Comparison of ENCODE assay signal across 11 cellular contexts in genomic region chr18:2963048-2963447, GRCh38. TPM values are rescaled to one million over a fixed set of nuclear protein-coding genes. Genes with fewer than 3 reads are reported as not detected.
A peak's percentile ranks its signal among the peaks of the same experiment; 100 is the strongest.
DNase-seq lines count a peak whose midpoint lies in the region; ATAC-seq and TF ChIP-seq lines count a peak whose summit lies in the region.
"Had no signal": no experiment of that assay in that cellular context is flagged by ENCODE, and none has a peak within 500 bp of the region (broad histone marks: within the 10 kb centered on the region; RNA-seq: fewer than 3 reads in every experiment).

No MANE protein-coding gene starts in this region.

- peak overlapping the region; percentile 65 to 91 (median 75) for H3K4me3 Mint-ChIP-seq in CD8-positive, alpha-beta memory T cell
- peak overlapping the region; percentile 88 for H3K4me3 Mint-ChIP-seq in activated T-helper 17 cell treated with anti-CD3 and anti-CD28 coated beads, Interleukin-2, amount 50 U/mL, for 72 hours
- peak overlapping the region; percentile 65 to 91 (median 78) for H3K4me3 Mint-ChIP-seq in naive thymus-derived CD4-positive, alpha-beta T cell
- H3K4me3 Mint-ChIP-seq: endodermal cell had no signal

- peak overlapping the region; percentile 95 to 99 (median 98) for H3K27ac Mint-ChIP-seq in CD8-positive, alpha-beta memory T cell
- H3K27ac Mint-ChIP-seq in activated T-helper 17 cell treated with anti-CD3 and anti-CD28 coated beads, Interleukin-2, amount 50 U/mL, for 72 hours: peak overlapping the region; percentile 90
- H3K27ac Mint-ChIP-seq in naive thymus-derived CD4-positive, alpha-beta T cell: peak overlapping the region; percentile 93 to 100 (median 99)
- H3K27ac Mint-ChIP-seq: endodermal cell had no signal

- no peaks in the 10 kb centered on the region for H3K27me3 ChIP-seq in CD8-positive, alpha-beta memory T cell (ENCODE audit: insufficient read depth, low read length, poor library complexity, severe bottlenecking)
- no peaks in the 10 kb centered on the region for H3K27me3 ChIP-seq in OCI-LY3 (ENCODE audit: low read depth, low read length)
- no peaks in the 10 kb centered on the region for H3K27me3 ChIP-seq in naive thymus-derived CD4-positive, alpha-beta T cell (ENCODE audit: control insufficient read depth in 2 of 2, insufficient read depth in 2 of 2, low read length in 2 of 2)
- H3K27me3 ChIP-seq: stomach had no signal

- H3K4me1 ChIP-seq in CD8-positive, alpha-beta memory T cell (ENCODE audit: insufficient read depth, low read length): peaks cover 95% of the 10 kb centered on the region
- H3K4me1 ChIP-seq in OCI-LY3 (ENCODE audit: low read length): peaks cover 98% of the 10 kb centered on the region
- H3K4me1 ChIP-seq in naive thymus-derived CD4-positive, alpha-beta T cell (ENCODE audit: control insufficient read depth in 2 of 2, insufficient read depth in 2 of 2, low read length in 2 of 2): peaks cover 92 to 94% of the 10 kb centered on the region in 2 donors

- H3K9me3 Mint-ChIP-seq in CD8-positive, alpha-beta memory T cell: no peaks in the 10 kb centered on the region
- H3K9me3 Mint-ChIP-seq in activated T-helper 17 cell treated with anti-CD3 and anti-CD28 coated beads, Interleukin-2, amount 50 U/mL, for 72 hours: peaks cover 4% of the 10 kb centered on the region
- peaks cover 0 to 4% (median 0%) of the 10 kb centered on the region in 11 donors for H3K9me3 Mint-ChIP-seq in naive thymus-derived CD4-positive, alpha-beta T cell
- H3K9me3 Mint-ChIP-seq: endodermal cell had no signal

- peak in 4 of 5 donors; percentile 34 to 79 (median 78) for DNase-seq in CD8-positive, alpha-beta memory T cell
- peak in 7 of 9 donors; percentile 69 to 89 (median 80) for DNase-seq in naive thymus-derived CD4-positive, alpha-beta T cell
- DNase-seq in putamen (ENCODE audit: low spot score) (no peak), OCI-M2 (lab: John Stamatoyannopoulos, UW; ENCODE audit: unreplicated experiment) (no peak), NCI-H1417 (lab: John Stamatoyannopoulos, UW) (no peak), NCI-H146 treated with DMSO at 0.1 percent for 48 hours (lab: John Stamatoyannopoulos, UW; ENCODE audit: unreplicated experiment) (no peak)
- DNase-seq: endodermal cell, NCI-H146, stomach had no signal

- H4K20me1 ChIP-seq in OCI-LY3 (ENCODE audit: insufficient read depth, low read length): no peaks in the 10 kb centered on the region

- intact Hi-C loops in naive thymus-derived CD4-positive, alpha-beta T cell (cut with micrococcal nuclease): loop anchor here (5.0 kb wide), 2 partner anchors 306 to 629 kb away; partner anchors contain the start of gene SMCHD1 (in 1 of the 2)

- TF ChIP-seq CTCF in OCI-LY3 (IDR thresholded peaks at IDR 0.05; ENCODE audit: low read depth, low read length): no peak

- H3K36me3 ChIP-seq in CD8-positive, alpha-beta memory T cell (ENCODE audit: insufficient read depth, low read length): no peaks in the 10 kb centered on the region
- H3K36me3 ChIP-seq in OCI-LY3 (replicated peaks; ENCODE audit: low read depth, low read length): peaks cover 25% of the 10 kb centered on the region
- no peaks in the 10 kb centered on the region for H3K36me3 ChIP-seq in naive thymus-derived CD4-positive, alpha-beta T cell (ENCODE audit: control insufficient read depth in 2 of 3, insufficient read depth in 3 of 3, low read length in 3 of 3)
- H3K36me3 ChIP-seq: stomach had no signal

- H3K4me3 ChIP-seq in CD8-positive, alpha-beta memory T cell (ENCODE audit: low read length): peak overlapping the region; percentile 4
- H3K4me3 ChIP-seq in OCI-LY3 (ENCODE audit: low read length): peak overlapping the region; percentile 27
- peak overlapping the region; percentile 6 for H3K4me3 ChIP-seq in naive thymus-derived CD4-positive, alpha-beta T cell (ENCODE audit: low read length)
- H3K4me3 ChIP-seq: stomach had no signal

- H3K27me3 Mint-ChIP-seq in CD8-positive, alpha-beta memory T cell: no peaks in the 10 kb centered on the region
- H3K27me3 Mint-ChIP-seq in activated T-helper 17 cell treated with anti-CD3 and anti-CD28 coated beads, Interleukin-2, amount 50 U/mL, for 72 hours: no peaks in the 10 kb centered on the region
- H3K27me3 Mint-ChIP-seq in naive thymus-derived CD4-positive, alpha-beta T cell: no peaks in the 10 kb centered on the region

- H3K4me1 Mint-ChIP-seq in CD8-positive, alpha-beta memory T cell: peaks cover 85 to 98% (median 92%) of the 10 kb centered on the region in 3 donors
- H3K4me1 Mint-ChIP-seq in activated T-helper 17 cell treated with anti-CD3 and anti-CD28 coated beads, Interleukin-2, amount 50 U/mL, for 72 hours: peaks cover 49% of the 10 kb centered on the region
- H3K4me1 Mint-ChIP-seq in naive thymus-derived CD4-positive, alpha-beta T cell: peaks cover 49 to 98% (median 83%) of the 10 kb centered on the region in 7 donors

- H3K27ac ChIP-seq in CD8-positive, alpha-beta memory T cell (ENCODE audit: low read depth, low read length): peak overlapping the region; percentile 32
- peak overlapping the region; percentile 99 for H3K27ac ChIP-seq in OCI-LY3 (ENCODE audit: low read length)
- H3K27ac ChIP-seq in naive thymus-derived CD4-positive, alpha-beta T cell (ENCODE audit: low read depth, low read length): peak overlapping the region; percentile 80

- H3K4me2 ChIP-seq in OCI-LY3 (ENCODE audit: low read length): peak overlapping the region; percentile 67

- ATAC-seq in activated T-helper 17 cell treated with anti-CD3 and anti-CD28 coated beads, Interleukin-2, amount 50 U/mL, for 72 hours (replicated peaks): peak; percentile 27
- peak; percentile 86 for ATAC-seq in naive thymus-derived CD4-positive, alpha-beta T cell

- H3K36me3 Mint-ChIP-seq in CD8-positive, alpha-beta memory T cell: peaks cover 2 to 20% (median 4%) of the 10 kb centered on the region in 3 donors
- H3K36me3 Mint-ChIP-seq in activated T-helper 17 cell treated with anti-CD3 and anti-CD28 coated beads, Interleukin-2, amount 50 U/mL, for 72 hours (ENCODE audit: low read depth): peaks cover 74% of the 10 kb centered on the region
- peaks cover 0 to 35% (median 4%) of the 10 kb centered on the region in 5 donors for H3K36me3 Mint-ChIP-seq in naive thymus-derived CD4-positive, alpha-beta T cell

- CTCF ChIA-PET in CD8-positive, alpha-beta memory T cell (lab: Charles Lee): interaction anchor here (0.7 to 8.2 kb wide), 6 partner anchors 8 to 283 kb away, joined by 3 to 77 read pairs (median 32); no protein-coding TSS in a partner anchor
- CTCF ChIA-PET in naive thymus-derived CD4-positive, alpha-beta T cell (lab: Charles Lee): interaction anchor here (1.0 to 4.4 kb wide), 5 partner anchors 10 to 22 kb away, joined by 3 to 27 read pairs (median 11); no protein-coding TSS in a partner anchor

- H3K9me3 ChIP-seq in CD8-positive, alpha-beta memory T cell (ENCODE audit: low read length): no peaks in the 10 kb centered on the region
- H3K9me3 ChIP-seq in OCI-LY3 (ENCODE audit: insufficient read depth, low read length): no peaks in the 10 kb centered on the region
- H3K9me3 ChIP-seq in naive thymus-derived CD4-positive, alpha-beta T cell (ENCODE audit: control insufficient read depth in 2 of 3, low read length in 3 of 3): no peaks in the 10 kb centered on the region
- H3K9me3 ChIP-seq: stomach had no signal

- POLR2A ChIA-PET in CD8-positive, alpha-beta memory T cell (lab: Charles Lee): interaction anchor here (0.5 to 5.6 kb wide), 10 partner anchors 8 to 298 kb away, joined by 3 to 50 read pairs (median 4); no protein-coding TSS in a partner anchor
- POLR2A ChIA-PET in naive thymus-derived CD4-positive, alpha-beta T cell (lab: Charles Lee): interaction anchor here (0.6 to 10.2 kb wide), 9 partner anchors 9 to 99 kb away, joined by 3 to 335 read pairs (median 11); no protein-coding TSS in a partner anchor

- H3K79me2 ChIP-seq in OCI-LY3 (ENCODE audit: low read length): peaks cover 76% of the 10 kb centered on the region

- H2AFZ ChIP-seq in OCI-LY3 (ENCODE audit: low read depth, low read length): no peak overlapping the region

- H3K9ac ChIP-seq in OCI-LY3 (ENCODE audit: low read length): peak overlapping the region; percentile 97

RNA-seq across cellular contexts. Expression of gene LPIN2, which starts 49.9 kb away (rescaled TPM):
- total RNA-seq in CD8-positive, alpha-beta memory T cell: 10 to 100 TPM; 82.9 to 83.2 TPM
- polyA plus RNA-seq in CD8-positive, alpha-beta memory T cell: 68.6 TPM
- total RNA-seq in activated T-helper 17 cell treated with anti-CD3 and anti-CD28 coated beads, Interleukin-2, amount 50 U/mL, for 72 hours: 10 to 100 TPM; 45.8 to 78.1 TPM
- 100 to 1,000 TPM in 1 of 5 experiments, 10 to 100 TPM in 4; 58.8 to 133 (median 73.6) TPM for total RNA-seq in naive thymus-derived CD4-positive, alpha-beta T cell
- 10 to 100 TPM; 63.7 to 73.1 TPM for polyA plus RNA-seq in naive thymus-derived CD4-positive, alpha-beta T cell

Comparison
In these comparisons a context has a peak if more than half of its experiments do, and no peak if none do; other contexts are left out.
1. DNase-seq: peak in CD8-positive, alpha-beta memory T cell (4 of 5) and naive thymus-derived CD4-positive, alpha-beta T cell (7 of 9); none in putamen (single experiment), OCI-M2 (single experiment), NCI-H1417 (0 of 3) and NCI-H146 treated with DMSO at 0.1 percent for 48 hours (single experiment).
2. H3K27ac ChIP-seq: peak in every context shown above with its lines; median percentile 99 in OCI-LY3; 80 in naive thymus-derived CD4-positive, alpha-beta T cell; 32 in CD8-positive, alpha-beta memory T cell.
3. Peak in every context shown above with its lines, with median percentiles within 50 percentile points of each other: H3K4me3 ChIP-seq, H3K27ac Mint-ChIP-seq and H3K4me3 Mint-ChIP-seq.